In genomic region chr11:27485930-27486773, GRCh38 we compare ENCODE assay signal across 9 cellular contexts. TPM values are rescaled to one million over a fixed set of nuclear protein-coding genes. Genes with fewer than 3 reads are reported as not detected.
A peak's percentile ranks its signal among the peaks of the same experiment; 100 is the strongest.
DNase-seq lines count a peak whose midpoint lies in the region; ATAC-seq and TF ChIP-seq lines count a peak whose summit lies in the region.
"Had no signal": no experiment of that assay in that cellular context is flagged by ENCODE, and none has a peak within 500 bp of the region (broad histone marks: within the 10 kb centered on the region; RNA-seq: fewer than 3 reads in every experiment).

No MANE protein-coding gene starts in this region.

- H3K36me3 ChIP-seq in CD4-positive, alpha-beta memory T cell (ENCODE audit: insufficient read depth, low read length), result no peaks in the 10 kb centered on the region
- H3K36me3 ChIP-seq in Karpas-422 (ENCODE audit: insufficient read depth, low read length), result peaks cover 3% of the 10 kb centered on the region; the same call in 1 of the 2 replicates

- H3K27ac Mint-ChIP-seq in CD4-positive, alpha-beta memory T cell, result no peak overlapping the region
- H3K27ac Mint-ChIP-seq in memory B cell, result no peak overlapping the region

- no peak overlapping the region for H3K27ac ChIP-seq in CD4-positive, alpha-beta memory T cell (ENCODE audit: low read depth, low read length)
- H3K27ac ChIP-seq in Karpas-422 (ENCODE audit: low read length) (no peak overlapping the region), dorsolateral prefrontal cortex (peak overlapping the region in 4 of 59 donors; percentile 5 to 41 (median 16))
- H3K27ac ChIP-seq: SK-N-MC had no signal

- H3K4me3 ChIP-seq in CD4-positive, alpha-beta memory T cell (ENCODE audit: low read length in 2 of 2), result no peak overlapping the region
- H3K4me3 ChIP-seq in Karpas-422 (ENCODE audit: low read length), result no peak overlapping the region
- H3K4me3 ChIP-seq in dorsolateral prefrontal cortex, result no peak overlapping the region
- H3K4me3 ChIP-seq: SK-N-MC had no signal

- intact Hi-C loops in CD4-positive, alpha-beta memory T cell (cut with micrococcal nuclease), result loop anchor here (1.0 to 5.0 kb wide), 3 partner anchors 190 to 1201 kb away; no protein-coding TSS in a partner anchor
- intact Hi-C loops in dorsolateral prefrontal cortex (cut with DNase I), result loop anchor here (2.0 to 10.0 kb wide), 2 partner anchors 301 to 731 kb away; no protein-coding TSS in a partner anchor

- H3K9me3 Mint-ChIP-seq in CD4-positive, alpha-beta memory T cell, result no peaks in the 10 kb centered on the region
- no peaks in the 10 kb centered on the region for H3K9me3 Mint-ChIP-seq in memory B cell

- H4K20me1 ChIP-seq in Karpas-422 (ENCODE audit: insufficient read depth, low read depth, low read length), result no peaks in the 10 kb centered on the region

- H3K4me1 ChIP-seq in CD4-positive, alpha-beta memory T cell (ENCODE audit: insufficient read depth, low read length), result no peaks in the 10 kb centered on the region
- no peaks in the 10 kb centered on the region for H3K4me1 ChIP-seq in Karpas-422 (ENCODE audit: low read length)

- TF ChIP-seq CTCF in dorsolateral prefrontal cortex (IDR thresholded peaks at IDR 0.05 in 54 of 56, conservative IDR thresholded peaks at IDR 0.05 in 2 of 56; ENCODE audit: low read depth in 1 of 56, partially characterized antibody in 56 of 56), result peak; percentile 83 to 99 (median 91)

- peaks cover 3 to 8% of the 10 kb centered on the region in 2 donors for H3K36me3 Mint-ChIP-seq in CD4-positive, alpha-beta memory T cell
- H3K36me3 Mint-ChIP-seq in memory B cell, result peaks cover 4% of the 10 kb centered on the region

- peaks cover 0 to 4% (median under 1%) of the 10 kb centered on the region in 4 donors for H3K4me1 Mint-ChIP-seq in CD4-positive, alpha-beta memory T cell
- H3K4me1 Mint-ChIP-seq in memory B cell, result peaks cover 6% of the 10 kb centered on the region

- no peak overlapping the region for H3K4me3 Mint-ChIP-seq in CD4-positive, alpha-beta memory T cell
- no peak overlapping the region for H3K4me3 Mint-ChIP-seq in memory B cell

- POLR2A ChIA-PET in CD4-positive, alpha-beta memory T cell (lab: Charles Lee; ENCODE audit: partially characterized antibody), result interaction anchor here (1.1 to 1.2 kb wide), 2 partner anchors 13 to 14 kb away, joined by 3 read pairs; partner anchors contain the start of gene LGR4

- no peaks in the 10 kb centered on the region for H3K9me2 ChIP-seq in Karpas-422 (replicated peaks; ENCODE audit: insufficient read depth, low read length)

- ATAC-seq in GM18858 (IDR thresholded peaks at IDR 0.05; ENCODE audit: unreplicated experiment), result peak; percentile 67
- peak; percentile 38 for ATAC-seq in memory B cell (ENCODE audit: low read depth)
- no peak for ATAC-seq in GM19463 (IDR thresholded peaks at IDR 0.05; ENCODE audit: unreplicated experiment)
- no peak for ATAC-seq in HG03469 (IDR thresholded peaks at IDR 0.05; ENCODE audit: unreplicated experiment)

- CTCF ChIA-PET in CD4-positive, alpha-beta memory T cell (lab: Charles Lee; ENCODE audit: partially characterized antibody), result interaction anchor here (0.7 to 9.5 kb wide), 21 partner anchors 10 to 1202 kb away, joined by 3 to 116 read pairs (median 5); partner anchors contain the start of genes CCDC34, LGR4 and LIN7C

- no peak overlapping the region for H3K9ac ChIP-seq in Karpas-422 (ENCODE audit: low read length)

- no peaks in the 10 kb centered on the region for H3K79me2 ChIP-seq in Karpas-422 (ENCODE audit: low read length)

- H3K27me3 ChIP-seq in CD4-positive, alpha-beta memory T cell (ENCODE audit: insufficient read depth, low read length), result no peaks in the 10 kb centered on the region
- H3K27me3 ChIP-seq in Karpas-422 (ENCODE audit: low read length) (no peaks in the 10 kb centered on the region), dorsolateral prefrontal cortex (no peaks in the 10 kb centered on the region)

- no peak overlapping the region for H3K4me2 ChIP-seq in Karpas-422 (ENCODE audit: low read depth, low read length, poor library complexity, severe bottlenecking)

- H3K9me3 ChIP-seq in CD4-positive, alpha-beta memory T cell (ENCODE audit: control insufficient read depth in 1 of 2, low read length in 2 of 2), result no peaks in the 10 kb centered on the region
- H3K9me3 ChIP-seq in Karpas-422 (ENCODE audit: low read length), result no peaks in the 10 kb centered on the region

- H2AFZ ChIP-seq in Karpas-422 (ENCODE audit: low read length), result no peak overlapping the region

- peak in 4 of 5 donors; percentile 40 to 58 (median 51) for DNase-seq in CD4-positive, alpha-beta memory T cell
- DNase-seq in Karpas-422, result peak; percentile 87
- DNase-seq in RKO (ENCODE audit: low spot score), result peak; percentile 66
- peak in 1 of 10 donors; percentile 32 for DNase-seq in dorsolateral prefrontal cortex
- peak; percentile 37 to 45 for DNase-seq in memory B cell (ENCODE audit: low spot score in 2 of 2)

- H3K27me3 Mint-ChIP-seq in CD4-positive, alpha-beta memory T cell, result no peaks in the 10 kb centered on the region
- no peaks in the 10 kb centered on the region for H3K27me3 Mint-ChIP-seq in memory B cell

RNA-seq across cellular contexts. Expression of gene LGR4, which starts 13.6 kb away (rescaled TPM):
- 1 to 10 TPM in 1 of 2 experiments, under 1 TPM in 1; 0.58 to 1.6 TPM for total RNA-seq in CD4-positive, alpha-beta memory T cell
- under 1 TPM; 0.03 to 0.58 TPM for polyA plus RNA-seq in CD4-positive, alpha-beta memory T cell
- 0.04 TPM in 1 of 2 replicates, not detected in the other for total RNA-seq in Karpas-422 (2014; rRNA removed; shearing (Covaris generic); ENCODE audit: low replicate concordance)
- 10 to 100 TPM; 13.8 to 46.9 (median 27.6) TPM for total RNA-seq in dorsolateral prefrontal cortex

RNA-seq across cellular contexts. Expression of gene LIN7C, which starts 20.4 kb away (rescaled TPM):
- 10 to 100 TPM; 30.7 to 31.8 TPM for total RNA-seq in CD4-positive, alpha-beta memory T cell
- polyA plus RNA-seq in CD4-positive, alpha-beta memory T cell, result 10 to 100 TPM; 16.4 to 17.8 TPM
- 10.5 and 30.3 TPM in 2 replicates for total RNA-seq in Karpas-422 (2014; rRNA removed; shearing (Covaris generic); ENCODE audit: low replicate concordance)
- total RNA-seq in dorsolateral prefrontal cortex, result 10 to 100 TPM; 30.2 to 58.4 (median 45.7) TPM

Comparison
In these comparisons a context has a peak if more than half of its experiments do, and no peak if none do; other contexts are left out.
1. ATAC-seq: peak in GM18858 (single experiment) and memory B cell (single experiment); none in GM19463 (single experiment) and HG03469 (single experiment).
2. RNA of gene LGR4, which starts 13.6 kb away (total RNA-seq): 13.8 to 46.9 TPM in dorsolateral prefrontal cortex; 0.58 to 1.6 TPM in CD4-positive, alpha-beta memory T cell and 0.04 TPM in Karpas-422; every median in the first group is over 4 times any median in the second.